In genomic region chr6:15901141-15902115, GRCh38 we compare ENCODE assay signal across 8 cellular contexts.
DNase-seq lines count a peak whose midpoint lies in the region; ATAC-seq, FAIRE-seq and TF ChIP-seq lines count a peak whose summit lies in the region.

No MANE protein-coding gene starts in this region.

- TF ChIP-seq CTCF in osteocyte (IDR thresholded peaks at IDR 0.05): no peak

- FAIRE-seq in GM19239 (lab: Jason Lieb, UNC): peak; percentile 94

- no peaks in the 10 kb centered on the region for H3K36me3 Mint-ChIP-seq in T-helper 1 cell treated with Interleukin-12 subunit alpha and Interleukin-12 subunit beta and Interleukin-4 antibody, amounts not matched to agents 30 μg/mL and 1 μg/mL, for 36 hours (ENCODE audit: low read depth)
- H3K36me3 Mint-ChIP-seq in osteocyte (ENCODE audit: unreplicated experiment): no peaks in the 10 kb centered on the region

- peak; percentile 83 for ATAC-seq in HG03103 (IDR thresholded peaks at IDR 0.05; ENCODE audit: low read depth, unreplicated experiment)

- peaks cover 34% of the 10 kb centered on the region for H3K4me1 Mint-ChIP-seq in T-helper 1 cell treated with Interleukin-12 subunit alpha and Interleukin-12 subunit beta and Interleukin-4 antibody, amounts not matched to agents 30 μg/mL and 1 μg/mL, for 36 hours (ENCODE audit: low read depth)
- H3K4me1 Mint-ChIP-seq in osteocyte (ENCODE audit: unreplicated experiment): peaks cover 34% of the 10 kb centered on the region

- H3K9me3 Mint-ChIP-seq in T-helper 1 cell treated with Interleukin-12 subunit alpha and Interleukin-12 subunit beta and Interleukin-4 antibody, amounts not matched to agents 30 μg/mL and 1 μg/mL, for 36 hours: no peaks in the 10 kb centered on the region
- peaks cover 3% of the 10 kb centered on the region for H3K9me3 Mint-ChIP-seq in osteocyte (ENCODE audit: unreplicated experiment)

- H3K36me3 ChIP-seq in effector memory CD4-positive, alpha-beta T cell (ENCODE audit: control insufficient read depth, insufficient read depth, low read length): no peaks in the 10 kb centered on the region

- peak overlapping the region; percentile 87 for H3K27ac Mint-ChIP-seq in T-helper 1 cell treated with Interleukin-12 subunit alpha and Interleukin-12 subunit beta and Interleukin-4 antibody, amounts not matched to agents 30 μg/mL and 1 μg/mL, for 36 hours
- H3K27ac Mint-ChIP-seq in osteocyte (ENCODE audit: unreplicated experiment): peak overlapping the region; percentile 6

- H3K4me3 ChIP-seq in effector memory CD4-positive, alpha-beta T cell (ENCODE audit: insufficient read depth, low read depth, low read length, poor library complexity, severe bottlenecking): no peak overlapping the region

- no peaks in the 10 kb centered on the region for H3K27me3 Mint-ChIP-seq in T-helper 1 cell treated with Interleukin-12 subunit alpha and Interleukin-12 subunit beta and Interleukin-4 antibody, amounts not matched to agents 30 μg/mL and 1 μg/mL, for 36 hours (ENCODE audit: low read depth)
- H3K27me3 Mint-ChIP-seq in osteocyte (ENCODE audit: unreplicated experiment): no peaks in the 10 kb centered on the region

- DNase-seq in ELF-1 (ENCODE audit: low read depth, low spot score) (peak; percentile 32), GM19239 (ENCODE audit: insufficient read length, low spot score) (peak; percentile 50), osteocyte (ENCODE audit: extremely low spot score, unreplicated experiment) (no peak), hepatic stellate cell (ENCODE audit: low spot score) (no peak), epidermal melanocyte (ENCODE audit: insufficient read length, low spot score) (no peak)
- DNase-seq in effector memory CD4-positive, alpha-beta T cell: no peak

- no peak overlapping the region for H3K27ac ChIP-seq in effector memory CD4-positive, alpha-beta T cell (ENCODE audit: insufficient read depth, low read length, poor library complexity, severe bottlenecking)

- H3K4me3 Mint-ChIP-seq in T-helper 1 cell treated with Interleukin-12 subunit alpha and Interleukin-12 subunit beta and Interleukin-4 antibody, amounts not matched to agents 30 μg/mL and 1 μg/mL, for 36 hours: peak overlapping the region; percentile 33
- H3K4me3 Mint-ChIP-seq in osteocyte (ENCODE audit: unreplicated experiment): no peak overlapping the region

- no peaks in the 10 kb centered on the region for H3K27me3 ChIP-seq in effector memory CD4-positive, alpha-beta T cell (replicated peaks; ENCODE audit: control insufficient read depth, insufficient read depth, low read length, poor library complexity, severe bottlenecking)

- no peaks in the 10 kb centered on the region for H3K4me1 ChIP-seq in effector memory CD4-positive, alpha-beta T cell (ENCODE audit: control insufficient read depth, insufficient read depth, low read length, poor library complexity, severe bottlenecking)

- H3K9me3 ChIP-seq in effector memory CD4-positive, alpha-beta T cell (ENCODE audit: control insufficient read depth, low read length): no peaks in the 10 kb centered on the region

Comparison
In these comparisons a context has a peak if more than half of its experiments do, and no peak if none do; other contexts are left out.
1. DNase-seq: peak in ELF-1 (single experiment) and GM19239 (single experiment); none in osteocyte (single experiment), effector memory CD4-positive, alpha-beta T cell (0 of 3), hepatic stellate cell (single experiment) and epidermal melanocyte (single experiment).